Comparison of ENCODE assay signal across 18 cellular contexts in the genomic region with DNA sequence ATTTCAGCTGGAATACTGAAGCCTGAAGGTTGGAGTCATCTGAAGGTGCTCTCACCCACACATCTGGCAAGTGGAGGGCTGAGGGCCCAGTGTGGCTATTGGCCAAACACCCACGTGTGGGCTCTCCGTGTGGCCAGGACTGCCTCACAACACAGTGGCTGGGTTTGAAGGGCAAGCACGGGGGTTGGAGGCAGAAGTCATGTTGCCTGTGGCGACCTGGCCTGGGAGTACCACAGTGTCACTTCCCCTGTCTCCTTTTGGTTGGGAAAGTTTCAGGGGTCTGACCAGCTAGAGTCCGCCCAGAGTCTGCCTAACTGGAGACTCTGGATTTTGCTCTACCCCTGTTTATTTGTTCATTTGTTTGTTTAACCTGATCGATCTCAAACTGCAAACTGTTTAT.
"Had no signal": no experiment of that assay in that cellular context is flagged by ENCODE, and none has a peak within 500 bp of the region (broad histone marks: within the 10 kb centered on the region; RNA-seq: fewer than 3 reads in every experiment).

No MANE protein-coding gene starts in this region.

- H3K27ac Mint-ChIP-seq: activated CD8-positive, alpha-beta T cell treated with anti-CD3 and anti-CD28 coated beads for 36 hours; activated naive CD4-positive, alpha-beta T cell treated with anti-CD3 and anti-CD28 coated beads for 36 hours; activated T-helper 1 cell treated with anti-CD3 and anti-CD28 coated beads, Interleukin-12 subunit alpha, Interleukin-12 subunit beta, Interleukin-2, Interleukin-4 antibody, amounts not matched to agents 30 ng/mL and 10 ng/mL and 1 ng/mL, durations not matched to agents 14 hours and 24 hours and 36 hours; memory B cell had no signal

- H3K4me3 Mint-ChIP-seq: activated CD8-positive, alpha-beta T cell treated with anti-CD3 and anti-CD28 coated beads for 36 hours; activated naive CD4-positive, alpha-beta T cell treated with anti-CD3 and anti-CD28 coated beads for 36 hours; activated T-helper 1 cell treated with anti-CD3 and anti-CD28 coated beads, Interleukin-12 subunit alpha, Interleukin-12 subunit beta, Interleukin-2, Interleukin-4 antibody, amounts not matched to agents 30 ng/mL and 10 ng/mL and 1 ng/mL, durations not matched to agents 14 hours and 24 hours and 36 hours; central memory CD8-positive, alpha-beta T cell; memory B cell had no signal

- H3K9me3 Mint-ChIP-seq: central memory CD8-positive, alpha-beta T cell had no signal

- DNase-seq: activated CD4-positive, alpha-beta T cell treated with anti-CD3 and anti-CD28 coated beads for 4 hours; activated CD8-positive, alpha-beta T cell treated with anti-CD3 and anti-CD28 coated beads for 36 hours; activated naive CD4-positive, alpha-beta T cell treated with anti-CD3 and anti-CD28 coated beads for 36 hours; brain microvascular endothelial cell; cortex of kidney; heart left ventricle; kidney; stimulated activated CD8-positive, alpha-beta memory T cell treated with anti-CD3 and anti-CD28 coated beads, Interleukin-4, amount 100 ng/mL, for 48 hours; stimulated activated naive CD4-positive, alpha-beta T cell; SW 1271; tibial artery; uterus had no signal

- ATAC-seq: activated CD8-positive, alpha-beta T cell treated with anti-CD3 and anti-CD28 coated beads for 36 hours; esophagus mucosa; gastroesophageal sphincter; heart left ventricle; naive thymus-derived CD4-positive, alpha-beta T cell had no signal

- H3K36me3 Mint-ChIP-seq: memory B cell had no signal
